In genomic region chr9:129962376-129962765, GRCh38 we compare ENCODE assay signal across 8 cellular contexts.
A peak's percentile ranks its signal among the peaks of the same experiment; 100 is the strongest.
DNase-seq lines count a peak whose midpoint lies in the region; ATAC-seq and TF ChIP-seq lines count a peak whose summit lies in the region.

No MANE protein-coding gene starts in this region.

- no peaks in the 10 kb centered on the region for H3K27me3 Mint-ChIP-seq in MCF 10A (ENCODE audit: insufficient read depth, unreplicated experiment)

- CTCF ChIA-PET in MCF 10A (lab: Yijun Ruan, JAX): interaction anchor here (0.7 kb wide), 1 partner anchor 88 kb away, joined by 3 read pairs; no protein-coding TSS in a partner anchor

- H3K9me3 ChIP-seq in lower lobe of right lung (no peaks in the 10 kb centered on the region), tibial artery (no peaks in the 10 kb centered on the region)

- peaks cover 6% of the 10 kb centered on the region for H3K4me1 Mint-ChIP-seq in MCF 10A (ENCODE audit: insufficient read depth, unreplicated experiment)

- intact Hi-C loops in MCF 10A (cut with micrococcal nuclease) (no loop called here), lower lobe of right lung (cut with DNase I) (no loop called here), tibial artery (cut with DNase I; ENCODE audit: low total_unique reads) (no loop called here)

- peaks cover 43% of the 10 kb centered on the region for H3K4me1 ChIP-seq in lower lobe of right lung
- H3K4me1 ChIP-seq in tibial artery: peaks cover 0 to 48% (median 22%) of the 10 kb centered on the region in 4 donors

- DNase-seq in activated CD8-positive, alpha-beta memory T cell treated with anti-CD3 and anti-CD28 coated beads for 24 hours: peak; percentile 54
- no peak for DNase-seq in activated CD8-positive, alpha-beta memory T cell treated with anti-CD3 and anti-CD28 coated beads, Interleukin-2, amount 50 U/mL, for 48 hours
- DNase-seq in MCF 10A (ENCODE audit: unreplicated experiment) (no peak), lower lobe of right lung (no peak), tibial artery (no peak), OCI-M2 (lab: John Stamatoyannopoulos, UW; ENCODE audit: unreplicated experiment) (no peak)

- peak overlapping the region; percentile 86 for H3K27ac Mint-ChIP-seq in MCF 10A (ENCODE audit: low read depth, unreplicated experiment)

- H3K36me3 Mint-ChIP-seq in MCF 10A (ENCODE audit: insufficient read depth, unreplicated experiment): peaks cover 2% of the 10 kb centered on the region

- no TSS peak for BruUV-seq in MCF 10A (replicated peaks; lab: Mats Ljungman, UMichigan)

- TF ChIP-seq CTCF in MCF 10A (IDR thresholded peaks at IDR 0.05; ENCODE audit: unreplicated experiment) (no peak), lower lobe of right lung (IDR thresholded peaks at IDR 0.05) (no peak), tibial artery (IDR thresholded peaks at IDR 0.05) (no peak)

- no peak for ATAC-seq in lower lobe of right lung
- ATAC-seq in GM18502 (IDR thresholded peaks at IDR 0.05; ENCODE audit: poor library complexity, unreplicated experiment): no peak
- no peak for ATAC-seq in GM19452 (IDR thresholded peaks at IDR 0.05; ENCODE audit: unreplicated experiment)

- H3K27me3 ChIP-seq in lower lobe of right lung (ENCODE audit: low read depth) (no peaks in the 10 kb centered on the region), tibial artery (no peaks in the 10 kb centered on the region)

- H3K36me3 ChIP-seq in lower lobe of right lung (peaks cover 17% of the 10 kb centered on the region), tibial artery (peaks cover 0 to 20% (median 4%) of the 10 kb centered on the region in 3 donors)

- peak overlapping the region; percentile 91 for H3K27ac ChIP-seq in lower lobe of right lung
- peak overlapping the region; percentile 94 to 95 for H3K27ac ChIP-seq in tibial artery

- no peaks in the 10 kb centered on the region for H3K9me3 Mint-ChIP-seq in MCF 10A (ENCODE audit: unreplicated experiment)

- POLR2A ChIA-PET in MCF 10A (lab: Yijun Ruan, JAX): interaction anchor here (1.2 to 2.5 kb wide), 4 partner anchors 13 to 91 kb away, joined by 4 to 11 read pairs (median 10); partner anchors contain the start of gene GPR107

- H3K4me3 ChIP-seq in lower lobe of right lung (peak overlapping the region; percentile 53), tibial artery (peak overlapping the region; percentile 54 to 63)

- H3K4me3 Mint-ChIP-seq in MCF 10A (ENCODE audit: unreplicated experiment): peak overlapping the region; percentile 83
